ENCODE assay signal across 17 cellular contexts in the genomic region with DNA sequence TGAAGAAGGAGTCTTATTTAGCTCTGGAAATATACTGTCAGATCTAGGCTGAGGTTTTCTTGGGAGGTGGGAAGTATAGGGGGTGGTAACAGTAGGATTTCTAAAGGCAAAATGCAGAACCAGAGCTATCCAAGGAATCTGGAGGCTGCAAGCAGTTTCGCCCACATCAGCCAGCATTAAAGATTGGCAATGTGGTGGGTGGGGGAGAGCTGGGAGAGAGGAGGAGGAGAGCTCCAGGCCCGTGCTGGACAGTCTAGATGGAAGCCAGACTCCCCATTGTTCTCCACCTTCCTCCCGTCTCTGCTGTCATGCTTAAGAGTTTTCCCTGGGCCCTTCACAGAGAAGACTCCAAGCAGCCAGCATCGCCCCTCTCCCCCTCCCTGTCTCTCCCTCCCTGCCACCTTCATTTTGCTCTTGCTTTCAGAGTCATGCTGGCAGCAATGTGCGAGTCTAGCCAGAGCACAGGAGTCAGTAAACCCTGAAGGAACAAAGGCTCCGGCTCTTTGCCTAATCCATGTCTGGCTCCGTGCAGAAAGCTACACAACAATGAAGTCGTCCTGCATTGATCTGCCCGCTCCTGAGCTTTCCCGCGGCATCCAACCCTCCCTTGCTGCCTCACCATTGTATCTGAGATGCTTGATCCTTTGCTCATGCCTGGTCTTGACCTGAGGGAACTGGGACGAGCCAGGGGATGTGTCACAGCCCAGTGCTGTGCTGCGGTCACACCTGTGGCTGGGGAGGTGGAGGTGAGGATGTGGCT.
A peak's percentile ranks its signal among the peaks of the same experiment; 100 is the strongest.
DNase-seq lines count a peak whose midpoint lies in the region; ATAC-seq and TF ChIP-seq lines count a peak whose summit lies in the region.
"Had no signal": no experiment of that assay in that cellular context is flagged by ENCODE, and none has a peak within 500 bp of the region (broad histone marks: within the 10 kb centered on the region; RNA-seq: fewer than 3 reads in every experiment).

No MANE protein-coding gene starts in this region.

- ATAC-seq in GM18861 (IDR thresholded peaks at IDR 0.05; ENCODE audit: unreplicated experiment): no peak
- ATAC-seq: CD8-positive, alpha-beta T cell; GM23338; HCT116 had no signal

- H3K9me3 ChIP-seq in suprapubic skin (no peaks in the 10 kb centered on the region), OCI-LY7 (ENCODE audit: low read length) (no peaks in the 10 kb centered on the region)
- H3K9me3 ChIP-seq: BLaER1, SK-N-SH had no signal

- H3K9me2 ChIP-seq in OCI-LY7 (ENCODE audit: insufficient read depth, low read length): no peaks in the 10 kb centered on the region
- H3K9me2 ChIP-seq: SK-N-SH had no signal

- no peak for TF ChIP-seq POLR2A in suprapubic skin (IDR thresholded peaks at IDR 0.05)

- CTCF ChIA-PET in OCI-LY7 (lab: Charles Lee; ENCODE audit: unreplicated experiment): no interaction called here

- no peak for TF ChIP-seq CTCF in coronary artery (IDR thresholded peaks at IDR 0.05)
- TF ChIP-seq CTCF in suprapubic skin (IDR thresholded peaks at IDR 0.05): no peak
- no peak for TF ChIP-seq CTCF in OCI-LY7 (conservative IDR thresholded peaks at IDR 0.05; ENCODE audit: low read length)

- no peaks in the 10 kb centered on the region for H3K27me3 ChIP-seq in suprapubic skin
- H3K27me3 ChIP-seq: BLaER1 had no signal

- no peak for TF ChIP-seq EP300 in suprapubic skin (IDR thresholded peaks at IDR 0.05)

- H3K27ac ChIP-seq in coronary artery: peak overlapping the region in 1 of 2 donors; percentile 12
- H3K27ac ChIP-seq in suprapubic skin: no peak overlapping the region
- H3K27ac ChIP-seq in OCI-LY7 (ENCODE audit: low read depth, low read length, poor library complexity, severe bottlenecking): no peak overlapping the region
- H3K27ac ChIP-seq: BLaER1 had no signal

- H3K79me2 ChIP-seq in OCI-LY7 (ENCODE audit: insufficient read depth, low read depth, low read length): no peaks in the 10 kb centered on the region

- H4K20me1 ChIP-seq in OCI-LY7 (ENCODE audit: insufficient read depth, low read length): no peaks in the 10 kb centered on the region
- H4K20me1 ChIP-seq: BLaER1 had no signal

- H3K4me1 ChIP-seq in suprapubic skin (no peaks in the 10 kb centered on the region), OCI-LY7 (ENCODE audit: insufficient read depth, low read length, poor library complexity, severe bottlenecking) (no peaks in the 10 kb centered on the region)
- H3K4me1 ChIP-seq: BLaER1 had no signal

- H2AFZ ChIP-seq in OCI-LY7 (ENCODE audit: low read length): no peak overlapping the region
- H2AFZ ChIP-seq: GM23338 had no signal

- 70% methylated on average over 13 of the region's 13 CpGs for WGBS in suprapubic skin

- intact Hi-C loops in OCI-LY7 (cut with micrococcal nuclease; ENCODE audit: unreplicated experiment): no loop called here

- H3K4me3 ChIP-seq in coronary artery: no peak overlapping the region
- no peak overlapping the region for H3K4me3 ChIP-seq in suprapubic skin
- H3K4me3 ChIP-seq in OCI-LY7 (ENCODE audit: low read depth, low read length, poor library complexity, severe bottlenecking): no peak overlapping the region
- H3K4me3 ChIP-seq: BLaER1, GM23338 had no signal

- POLR2A ChIA-PET in OCI-LY7 (lab: Charles Lee): no interaction called here

- BruUV-seq in OCI-LY7 (replicated peaks; lab: Mats Ljungman, UMichigan): no TSS peak

- H3K4me2 ChIP-seq in OCI-LY7 (ENCODE audit: low read length): no peak overlapping the region
- H3K4me2 ChIP-seq: BLaER1, GM23338, SK-N-SH had no signal

- H3K36me3 ChIP-seq in suprapubic skin (no peaks in the 10 kb centered on the region), OCI-LY7 (ENCODE audit: insufficient read depth, low read length) (no peaks in the 10 kb centered on the region)
- H3K36me3 ChIP-seq: BLaER1 had no signal

- peak; percentile 6 for DNase-seq in RPMI8226
- peak; percentile 33 for DNase-seq in coronary artery (ENCODE audit: low spot score)
- DNase-seq in islet precursor cell: peak; percentile 77
- DNase-seq in putamen (ENCODE audit: low spot score): peak; percentile 74
- no peak for DNase-seq in suprapubic skin (ENCODE audit: low spot score in 2 of 2)
- no peak for DNase-seq in DMS153 (lab: John Stamatoyannopoulos, UW)
- DNase-seq in OCI-LY7 (ENCODE audit: low spot score): no peak
- DNase-seq: Calu3; CD8-positive, alpha-beta T cell; DMS53; NCI-H1694 treated with DMSO at 0.1 percent for 48 hours; SHP77 treated with DMSO at 0.1 percent for 48 hours; SK-N-SH had no signal

Comparison
In these comparisons a context has a peak if more than half of its experiments do, and no peak if none do; other contexts are left out.
1. DNase-seq: peak in RPMI8226 (single experiment), coronary artery (single experiment), islet precursor cell (single experiment) and putamen (single experiment); none in suprapubic skin (0 of 2), DMS153 (single experiment) and OCI-LY7 (single experiment).